ENCODE assay signal across 18 cellular contexts in the genomic region with DNA sequence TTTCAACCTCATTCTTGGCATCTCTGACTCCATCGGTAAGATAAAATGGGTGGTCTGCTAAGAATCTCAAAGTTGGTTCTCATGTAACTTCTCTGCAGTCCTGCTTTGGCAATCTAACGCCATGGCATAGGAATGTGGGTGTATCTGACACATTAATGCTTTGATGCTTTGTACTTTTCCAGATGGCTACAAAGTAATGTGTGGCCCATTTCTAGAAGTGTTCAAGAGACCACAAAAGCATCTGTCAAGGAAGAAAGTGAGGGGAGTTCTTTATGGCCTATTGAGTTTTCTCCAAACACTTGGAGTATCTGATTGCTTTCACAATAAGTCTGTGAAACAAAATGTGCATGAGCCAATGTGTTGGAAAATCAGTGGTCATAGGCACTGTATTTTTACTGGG.
DNase-seq lines count a peak whose midpoint lies in the region; ATAC-seq and TF ChIP-seq lines count a peak whose summit lies in the region.
"Had no signal": no experiment of that assay in that cellular context is flagged by ENCODE, and none has a peak within 500 bp of the region (broad histone marks: within the 10 kb centered on the region; RNA-seq: fewer than 3 reads in every experiment).

No MANE protein-coding gene starts in this region.

- no peaks in the 10 kb centered on the region for H4K20me1 ChIP-seq in IMR-90 (ENCODE audit: insufficient read depth, low read length)

- no peak overlapping the region for H3K9ac ChIP-seq in IMR-90 (ENCODE audit: low read depth, low read length)
- H3K9ac ChIP-seq in mesenchymal stem cell (ENCODE audit: low read length) = no peak overlapping the region
- no peak overlapping the region for H3K9ac ChIP-seq in stomach smooth muscle (ENCODE audit: low read length in 2 of 2)

- TF ChIP-seq POLR2A in IMR-90 (IDR thresholded peaks at IDR 0.05; ENCODE audit: low read depth, low read length) = no peak

- H3K4me2 ChIP-seq in IMR-90 (ENCODE audit: low read depth, low read length) = no peak overlapping the region
- no peak overlapping the region for H3K4me2 ChIP-seq in mesenchymal stem cell (ENCODE audit: low read length, poor library complexity, severe bottlenecking)

- H3K4ac ChIP-seq in IMR-90 (ENCODE audit: low read depth, low read length) (no peak overlapping the region), mesenchymal stem cell (ENCODE audit: low read depth in 1 of 2, low read length in 2 of 2) (no peak overlapping the region)

- no peak overlapping the region for H4K5ac ChIP-seq in IMR-90 (ENCODE audit: low read depth, low read length)

- dilution Hi-C loops in IMR-90 (cut with HindIII; ENCODE audit: low sequenced_read_pairs, unreplicated experiment) = no loop called here

- H3K27me3 ChIP-seq in IMR-90 (ENCODE audit: control insufficient read depth, insufficient read depth, low read length) (no peaks in the 10 kb centered on the region), mesenchymal stem cell (ENCODE audit: control insufficient read depth in 1 of 2, insufficient read depth in 1 of 2, low read length in 2 of 2) (no peaks in the 10 kb centered on the region), stomach smooth muscle (ENCODE audit: control insufficient read depth in 1 of 2, insufficient read depth in 2 of 2, low read length in 2 of 2) (no peaks in the 10 kb centered on the region)

- H2BK20ac ChIP-seq in IMR-90 (ENCODE audit: low read depth, low read length) = no peak overlapping the region

- no peak overlapping the region for H3K27ac ChIP-seq in IMR-90 (ENCODE audit: insufficient read depth, low read length)
- H3K27ac ChIP-seq in mesenchymal stem cell (ENCODE audit: low read length, poor library complexity, severe bottlenecking) = no peak overlapping the region
- H3K27ac ChIP-seq in stomach smooth muscle (ENCODE audit: low read length) = peak overlapping the region; percentile 31
- H3K27ac ChIP-seq: SK-N-MC had no signal

- H2BK5ac ChIP-seq in IMR-90 (ENCODE audit: low read depth, low read length, poor library complexity, severe bottlenecking) (no peak overlapping the region), mesenchymal stem cell (ENCODE audit: low read depth, low read length, poor library complexity, severe bottlenecking) (no peak overlapping the region)

- H3K36me3 ChIP-seq in IMR-90 (ENCODE audit: control insufficient read depth, insufficient read depth, low read length) = no peaks in the 10 kb centered on the region
- H3K36me3 ChIP-seq in mesenchymal stem cell (ENCODE audit: control insufficient read depth in 1 of 2, insufficient read depth in 2 of 2, low read depth in 1 of 2, low read length in 2 of 2) = no peaks in the 10 kb centered on the region
- no peaks in the 10 kb centered on the region for H3K36me3 ChIP-seq in stomach smooth muscle (ENCODE audit: control insufficient read depth in 2 of 2, insufficient read depth in 2 of 2, low read length in 2 of 2)

- no peak for TF ChIP-seq CTCF in IMR-90 (conservative IDR thresholded peaks at IDR 0.05; ENCODE audit: low read depth, low read length)
- TF ChIP-seq CTCF in astrocyte of the spinal cord (IDR thresholded peaks at IDR 0.05; ENCODE audit: low read depth, low read length) = no peak

- H3K4me1 ChIP-seq in IMR-90 (ENCODE audit: control insufficient read depth, insufficient read depth, low read length) (peaks cover 14% of the 10 kb centered on the region), mesenchymal stem cell (ENCODE audit: control insufficient read depth, insufficient read depth, low read depth, low read length) (peaks cover 4% of the 10 kb centered on the region), stomach smooth muscle (ENCODE audit: control insufficient read depth, insufficient read depth, low read length) (peaks cover 7% of the 10 kb centered on the region)

- H3K14ac ChIP-seq in IMR-90 (replicated peaks; ENCODE audit: low read depth, low read length) (no peak overlapping the region), mesenchymal stem cell (ENCODE audit: low read length in 2 of 2) (no peak overlapping the region)

- no TSS peak for BruUV-seq in IMR-90 (replicated peaks; lab: Mats Ljungman, UMichigan)

- H2AK5ac ChIP-seq in IMR-90 (ENCODE audit: low read depth, low read length) (no peak overlapping the region), mesenchymal stem cell (ENCODE audit: low read length, severe bottlenecking) (no peak overlapping the region)

- ATAC-seq in IMR-90 (ENCODE audit: low read depth) (no peak), GM19328 (IDR thresholded peaks at IDR 0.05; ENCODE audit: unreplicated experiment) (no peak)
- ATAC-seq: Right ventricle myocardium inferior had no signal

- H4K91ac ChIP-seq in IMR-90 (ENCODE audit: insufficient read depth, low read depth, low read length) (no peak overlapping the region), mesenchymal stem cell (ENCODE audit: low read length) (no peak overlapping the region)

- peaks cover 4% of the 10 kb centered on the region; the same call in 1 of the 2 replicates for H3K9me1 ChIP-seq in IMR-90 (ENCODE audit: insufficient read depth, low read length)

- no peak overlapping the region for H2AK9ac ChIP-seq in IMR-90 (replicated peaks; ENCODE audit: low read depth, low read length, poor library complexity)

- no peak overlapping the region for H2AFZ ChIP-seq in IMR-90 (replicated peaks; ENCODE audit: low read length, poor library complexity)
- no peak overlapping the region for H2AFZ ChIP-seq in mesenchymal stem cell (ENCODE audit: low read depth, low read length)

- intact Hi-C loops in IMR-90 (cut with micrococcal nuclease) = no loop called here

- H3K9me3 ChIP-seq in IMR-90 (ENCODE audit: control insufficient read depth, insufficient read depth, low read length) (0 out of 2 replicates have a peak, but pooled peaks cover 2% of the 10 kb centered on the region), mesenchymal stem cell (ENCODE audit: control insufficient read depth, low read length) (no peaks in the 10 kb centered on the region), stomach smooth muscle (ENCODE audit: control insufficient read depth in 2 of 2, low read length in 2 of 2) (no peaks in the 10 kb centered on the region)

- in situ Hi-C loops in IMR-90 (cut with MboI; ENCODE audit: low sequenced_read_pairs) = no loop called here
- in situ Hi-C loops in astrocyte of the spinal cord (cut with HindIII; ENCODE audit: low sequenced_read_pairs) = no loop called here

- CTCF ChIA-PET in IMR-90 (lab: Yijun Ruan, JAX) = no interaction called here

- H3K18ac ChIP-seq in IMR-90 (ENCODE audit: low read depth, low read length) (no peak overlapping the region; the same call in 1 of the 2 replicates), mesenchymal stem cell (ENCODE audit: low read depth in 1 of 2, low read length in 2 of 2) (no peak overlapping the region)

- H2BK15ac ChIP-seq in IMR-90 (ENCODE audit: low read depth, low read length) = 0 out of 3 replicates have a peak overlapping the region, but pooled peaks have one; percentile 26
- H2BK15ac ChIP-seq in mesenchymal stem cell (ENCODE audit: low read depth, poor library complexity, severe bottlenecking) = no peak overlapping the region

- no peak for TF ChIP-seq RAD21 in IMR-90 (IDR thresholded peaks at IDR 0.05; ENCODE audit: low read length)

- H3K23ac ChIP-seq in IMR-90 (ENCODE audit: low read depth, low read length) (no peak overlapping the region), mesenchymal stem cell (ENCODE audit: low read length in 2 of 2) (no peak overlapping the region)

- H4K8ac ChIP-seq in IMR-90 (ENCODE audit: low read depth in 2 of 2, low read length in 2 of 2) = no peak overlapping the region
- H4K8ac ChIP-seq in mesenchymal stem cell (ENCODE audit: low read length) = no peak overlapping the region

- H3K4me3 ChIP-seq in IMR-90 (ENCODE audit: insufficient read depth, low read depth, low read length) (no peak overlapping the region), astrocyte of the spinal cord (ENCODE audit: low read depth, low read length) (no peak overlapping the region), mesenchymal stem cell (ENCODE audit: insufficient read depth in 1 of 2, low read depth in 1 of 2, low read length in 2 of 2) (no peak overlapping the region), stomach smooth muscle (ENCODE audit: low read length in 2 of 2) (no peak overlapping the region)
- H3K4me3 ChIP-seq: SK-N-MC had no signal

- WGBS in IMR-90 (ENCODE audit: extremely low coverage in 2 of 2, insufficient read length in 1 of 2), 2 experiments = no CpG with 5 or more reads among the region's 2 CpGs
- WGBS in mesenchymal stem cell = 77% methylated on average over 2 of the region's 2 CpGs

- H2BK120ac ChIP-seq in IMR-90 (ENCODE audit: low read depth, low read length) (no peak overlapping the region), mesenchymal stem cell (ENCODE audit: low read depth, low read length) (no peak overlapping the region)

- POLR2A ChIA-PET in IMR-90 (lab: Charles Lee; ENCODE audit: unreplicated experiment) = no interaction called here

- H3K56ac ChIP-seq in IMR-90 (ENCODE audit: extremely low read depth, insufficient read depth, low read length) = no peak overlapping the region

- no peak overlapping the region for H2BK12ac ChIP-seq in mesenchymal stem cell (ENCODE audit: low read length in 2 of 2)

- no peak for DNase-seq in IMR-90
- peak; percentile 56 for DNase-seq in astrocyte of the spinal cord (ENCODE audit: low read depth, low spot score)
- DNase-seq in mesenchymal stem cell = peak; percentile 85
- DNase-seq in NCI-H146 treated with DMSO at 0.1 percent for 48 hours (lab: John Stamatoyannopoulos, UW; ENCODE audit: unreplicated experiment) = no peak
- no peak for DNase-seq in NCI-H226
- DNase-seq: Caco-2; CD4-positive, CD25-positive, alpha-beta regulatory T cell; DMS153; KBM-7; NCI-H1048; NCI-H1436 treated with DMSO at 0.1 percent for 48 hours; NCI-H2081 treated with DMSO at 0.1 percent for 48 hours; NCI-H2227 treated with DMSO at 0.1 percent for 48 hours; NCI-H524 treated with DMSO at 0.1 percent for 48 hours had no signal

- no peaks in the 10 kb centered on the region for H3K79me1 ChIP-seq in IMR-90 (ENCODE audit: low read depth in 1 of 2, low read length in 2 of 2)
- no peaks in the 10 kb centered on the region for H3K79me1 ChIP-seq in mesenchymal stem cell (replicated peaks; ENCODE audit: low read length, poor library complexity, severe bottlenecking)

TF ChIP-seq in IMR-90, 13 proteins besides CTCF, POLR2A, EP300 and RAD21 (continues in another document):
- TF ChIP-seq, protein P1, sequence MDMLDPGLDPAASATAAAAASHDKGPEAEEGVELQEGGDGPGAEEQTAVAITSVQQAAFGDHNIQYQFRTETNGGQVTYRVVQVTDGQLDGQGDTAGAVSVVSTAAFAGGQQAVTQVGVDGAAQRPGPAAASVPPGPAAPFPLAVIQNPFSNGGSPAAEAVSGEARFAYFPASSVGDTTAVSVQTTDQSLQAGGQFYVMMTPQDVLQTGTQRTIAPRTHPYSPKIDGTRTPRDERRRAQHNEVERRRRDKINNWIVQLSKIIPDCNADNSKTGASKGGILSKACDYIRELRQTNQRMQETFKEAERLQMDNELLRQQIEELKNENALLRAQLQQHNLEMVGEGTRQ (IDR thresholded peaks at IDR 0.05; ENCODE audit: low read depth, low read length) = no peak
- no peak for TF ChIP-seq RCOR1 (IDR thresholded peaks at IDR 0.05; ENCODE audit: insufficient replicate concordance, low read length)
- no peak for TF ChIP-seq FOS (IDR thresholded peaks at IDR 0.05; ENCODE audit: low read depth, low read length)
- no peak for TF ChIP-seq MAZ (IDR thresholded peaks at IDR 0.05; ENCODE audit: borderline replicate concordance, low read depth, low read length)
- TF ChIP-seq BHLHE40 (IDR thresholded peaks at IDR 0.05; ENCODE audit: low read depth, low read length) = no peak

Comparison
In these comparisons a context has a peak if more than half of its experiments do, and no peak if none do; other contexts are left out.
1. DNase-seq: peak in astrocyte of the spinal cord (single experiment) and mesenchymal stem cell (single experiment); none in IMR-90 (single experiment), NCI-H146 treated with DMSO at 0.1 percent for 48 hours (single experiment) and NCI-H226 (single experiment).